16 cellular contexts compared by ENCODE assay signal in the genomic region with DNA sequence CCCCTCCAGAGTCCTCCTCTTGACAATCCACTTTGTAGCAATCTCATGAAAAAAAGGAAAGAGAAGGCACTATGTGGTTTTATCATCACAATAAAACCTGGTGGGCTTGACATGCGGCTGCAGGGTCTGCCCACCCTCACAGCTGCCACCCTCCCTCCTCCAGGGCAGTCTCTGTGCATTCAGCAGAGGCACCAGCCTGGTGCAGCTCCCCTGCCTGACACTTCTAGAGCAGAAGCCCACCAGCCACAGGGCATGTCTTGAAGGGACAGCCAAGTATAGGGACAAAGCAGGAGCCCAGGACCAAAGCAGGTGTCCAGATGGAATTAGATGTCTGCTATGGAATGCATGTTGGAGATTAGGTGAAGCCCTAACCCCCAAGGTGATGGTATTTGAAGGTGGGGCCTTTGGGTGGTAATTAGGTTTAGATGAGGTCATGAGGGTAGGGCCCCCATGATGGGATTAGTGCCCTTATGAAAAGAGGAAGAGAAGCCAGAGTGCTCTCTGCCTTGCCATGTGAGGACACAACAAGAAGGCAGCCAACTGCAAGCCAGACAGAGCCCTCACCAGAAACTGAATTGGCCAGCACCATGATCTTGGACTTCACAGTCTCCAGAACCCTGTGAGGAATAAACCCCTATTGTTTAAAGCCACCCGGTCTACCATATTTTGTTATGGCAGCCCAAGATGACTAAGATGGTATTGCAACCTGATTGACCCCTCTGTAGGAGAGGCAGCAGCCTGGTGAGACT.
"Had no signal": no experiment of that assay in that cellular context is flagged by ENCODE, and none has a peak within 500 bp of the region (broad histone marks: within the 10 kb centered on the region; RNA-seq: fewer than 3 reads in every experiment).

No MANE protein-coding gene starts in this region.

- ATAC-seq: activated T-helper 17 cell treated with anti-CD3 and anti-CD28 coated beads, Interleukin-2, amount 50 U/mL, for 72 hours; natural killer cell; right cardiac atrium had no signal

- H3K4me3 ChIP-seq: adrenal gland, cardiac muscle cell, esophagus muscularis mucosa, prostate gland, tibial nerve had no signal

- H3K4me3 Mint-ChIP-seq: activated T-helper 17 cell treated with anti-CD3 and anti-CD28 coated beads, Interleukin-2, amount 50 U/mL, for 72 hours; natural killer cell had no signal

- H3K36me3 Mint-ChIP-seq: natural killer cell had no signal

- H3K4me1 Mint-ChIP-seq: activated T-helper 17 cell treated with anti-CD3 and anti-CD28 coated beads, Interleukin-2, amount 50 U/mL, for 72 hours; natural killer cell had no signal

- H3K27ac ChIP-seq: adrenal gland, cardiac muscle cell, esophagus muscularis mucosa, foreskin keratinocyte, prostate gland, tibial nerve had no signal

- H3K36me3 ChIP-seq: adrenal gland, cardiac muscle cell, esophagus muscularis mucosa, prostate gland, tibial nerve had no signal

- H3K27me3 ChIP-seq: adrenal gland, cardiac muscle cell, esophagus muscularis mucosa, foreskin keratinocyte, tibial nerve had no signal

- H3K27ac Mint-ChIP-seq: activated T-helper 17 cell treated with anti-CD3 and anti-CD28 coated beads, Interleukin-2, amount 50 U/mL, for 72 hours; natural killer cell had no signal

- H3K9me3 ChIP-seq: adrenal gland, esophagus muscularis mucosa, prostate gland had no signal

- H3K4me1 ChIP-seq: adrenal gland, prostate gland, tibial nerve had no signal

- H3K9me3 Mint-ChIP-seq: activated T-helper 17 cell treated with anti-CD3 and anti-CD28 coated beads, Interleukin-2, amount 50 U/mL, for 72 hours; natural killer cell had no signal

- DNase-seq: activated naive CD4-positive, alpha-beta T cell treated with anti-CD3 and anti-CD28 coated beads, Interleukin-2, amount 50 U/mL, for 16 hours; foreskin keratinocyte; mesendoderm; natural killer cell; right cardiac atrium; small intestine; stimulated activated CD4-positive, alpha-beta T cell treated with anti-CD3 and anti-CD28 coated beads, Interleukin-4, amount 100 ng/mL, for 4 hours; stimulated activated CD8-positive, alpha-beta memory T cell treated with anti-CD3 and anti-CD28 coated beads, Interleukin-4, amount 100 ng/mL, for 48 hours; stimulated activated naive CD4-positive, alpha-beta T cell treated with Interleukin-2 at 50 U/mL for 16 hours; substantia nigra had no signal
